8 cellular contexts compared by ENCODE assay signal in the genomic region with DNA sequence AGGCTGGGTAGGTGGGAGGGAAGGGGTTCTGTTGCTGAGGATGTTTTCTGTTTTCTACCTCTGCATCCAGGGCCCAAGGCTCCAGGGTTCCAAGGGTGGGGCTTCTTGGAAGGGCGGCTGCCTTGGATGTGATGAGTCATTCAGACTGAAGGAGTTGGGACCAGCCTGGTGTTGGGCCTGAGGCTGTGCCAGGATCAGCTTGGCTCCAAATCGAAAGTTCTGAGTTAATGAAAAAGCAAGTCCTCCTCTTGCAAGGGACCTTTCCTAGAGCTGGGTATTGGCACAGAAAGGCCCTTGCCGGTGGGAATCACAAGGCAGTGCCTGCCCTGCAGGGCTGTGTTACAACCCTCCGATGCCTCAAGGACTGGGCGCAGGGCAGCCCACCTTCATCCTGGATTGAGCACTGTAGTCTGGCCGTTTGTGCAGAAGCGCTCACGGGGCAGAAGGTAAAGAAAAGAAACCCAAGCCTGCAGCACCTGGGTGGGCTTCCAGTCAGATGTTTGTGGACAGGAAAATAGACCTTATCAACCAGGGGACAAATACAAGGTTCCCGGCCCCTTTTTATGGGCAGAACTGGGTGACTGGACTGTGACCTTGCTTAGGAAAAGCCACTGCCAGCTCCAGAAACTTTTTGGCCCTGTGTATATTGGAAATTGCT. TPM values are rescaled to one million over a fixed set of nuclear protein-coding genes. Genes with fewer than 3 reads are reported as not detected.
DNase-seq lines count a peak whose midpoint lies in the region; ATAC-seq and TF ChIP-seq lines count a peak whose summit lies in the region.

No MANE protein-coding gene starts in this region.

- no peak for TF ChIP-seq CTCF in foreskin fibroblast (IDR thresholded peaks at IDR 0.05; ENCODE audit: low read depth, low read length)

- ATAC-seq in GM21723 (IDR thresholded peaks at IDR 0.05; ENCODE audit: unreplicated experiment) (no peak), HG02763 (IDR thresholded peaks at IDR 0.05; ENCODE audit: unreplicated experiment) (no peak)

- peak overlapping the region in 1 of 8 donors; percentile 22 for H3K27ac Mint-ChIP-seq in CD8-positive, alpha-beta memory T cell

- POLR2A ChIA-PET in CD8-positive, alpha-beta memory T cell (lab: Charles Lee): no interaction called here

- no peak overlapping the region for H3K4me3 ChIP-seq in CD8-positive, alpha-beta memory T cell (ENCODE audit: low read length)
- peak overlapping the region in 1 of 2 donors; percentile 37 for H3K4me3 ChIP-seq in foreskin fibroblast (ENCODE audit: low read depth in 1 of 2, low read length in 2 of 2)

- no peaks in the 10 kb centered on the region for H3K27me3 Mint-ChIP-seq in CD8-positive, alpha-beta memory T cell

- in situ Hi-C loops in SK-MEL-5 (cut with HindIII; ENCODE audit: low pct_unique_long_range_greater_than_20kb, low sequenced_read_pairs): no loop called here

- H3K4me1 Mint-ChIP-seq in CD8-positive, alpha-beta memory T cell: peaks cover 25 to 49% (median 30%) of the 10 kb centered on the region in 3 donors

- no peaks in the 10 kb centered on the region for H3K27me3 ChIP-seq in CD8-positive, alpha-beta memory T cell (ENCODE audit: insufficient read depth, low read length, poor library complexity, severe bottlenecking)

- no peak for DNase-seq in CD8-positive, alpha-beta memory T cell
- DNase-seq in SK-MEL-5 (ENCODE audit: low read depth, low spot score): peak; percentile 43
- peak; percentile 86 to 93 for DNase-seq in foreskin fibroblast
- DNase-seq in pulmonary artery endothelial cell (ENCODE audit: low read depth, low spot score): peak; percentile 57
- DNase-seq in effector CD4-positive, alpha-beta T cell: no peak
- no peak for DNase-seq in stimulated activated naive CD4-positive, alpha-beta T cell treated with Interleukin-2 at 50 U/mL for 16 hours (lab: John Stamatoyannopoulos, UW)

- no peak overlapping the region for H3K4me3 Mint-ChIP-seq in CD8-positive, alpha-beta memory T cell

- peak overlapping the region; percentile 38 for H3K27ac ChIP-seq in CD8-positive, alpha-beta memory T cell (ENCODE audit: low read depth, low read length)

- H3K36me3 Mint-ChIP-seq in CD8-positive, alpha-beta memory T cell: peaks cover 3 to 46% (median 6%) of the 10 kb centered on the region in 3 donors

- H3K9me3 ChIP-seq in CD8-positive, alpha-beta memory T cell (ENCODE audit: low read length): no peaks in the 10 kb centered on the region

- H3K36me3 ChIP-seq in CD8-positive, alpha-beta memory T cell (ENCODE audit: insufficient read depth, low read length): no peaks in the 10 kb centered on the region

- H3K9me3 Mint-ChIP-seq in CD8-positive, alpha-beta memory T cell: no peaks in the 10 kb centered on the region

- CTCF ChIA-PET in CD8-positive, alpha-beta memory T cell (lab: Charles Lee): no interaction called here

- no peaks in the 10 kb centered on the region for H3K4me1 ChIP-seq in CD8-positive, alpha-beta memory T cell (ENCODE audit: insufficient read depth, low read length)

RNA-seq across cellular contexts. Expression of a gene that starts 27.1 kb away (rescaled TPM):
- total RNA-seq in CD8-positive, alpha-beta memory T cell: 10 to 100 TPM; 50.8 to 54.1 TPM
- polyA plus RNA-seq in CD8-positive, alpha-beta memory T cell: 20.0 TPM
- total RNA-seq in SK-MEL-5 (2014; rRNA removed; shearing (Covaris generic)): 2.2 and 2.7 TPM in 2 replicates
- polyA plus RNA-seq in SK-MEL-5 (2015; cell fraction: cytosol; rRNA removed): 6.1 and 7.1 TPM in 2 replicates
- 24.2 and 30.3 TPM in 2 replicates for polyA plus RNA-seq in SK-MEL-5 (2015; cell fraction: nucleus; rRNA removed)
- 14.8 and 15.9 TPM in 2 replicates for total RNA-seq in pulmonary artery endothelial cell

RNA-seq across cellular contexts. Expression of a gene that starts 52.5 kb away (rescaled TPM):
- 10 to 100 TPM; 37.2 to 40.0 TPM for total RNA-seq in CD8-positive, alpha-beta memory T cell
- polyA plus RNA-seq in CD8-positive, alpha-beta memory T cell: 22.7 TPM
- 182 and 193 TPM in 2 replicates for total RNA-seq in SK-MEL-5 (2014; rRNA removed; shearing (Covaris generic))
- 146 and 168 TPM in 2 replicates for polyA plus RNA-seq in SK-MEL-5 (2015; cell fraction: cytosol; rRNA removed)
- polyA plus RNA-seq in SK-MEL-5 (2015; cell fraction: nucleus; rRNA removed): 41.9 and 44.0 TPM in 2 replicates
- total RNA-seq in pulmonary artery endothelial cell: 228 and 231 TPM in 2 replicates

Comparison
In these comparisons a context has a peak if more than half of its experiments do, and no peak if none do; other contexts are left out.
1. DNase-seq: peak in SK-MEL-5 (single experiment), foreskin fibroblast (2 of 2) and pulmonary artery endothelial cell (single experiment); none in CD8-positive, alpha-beta memory T cell (0 of 5), effector CD4-positive, alpha-beta T cell (single experiment) and stimulated activated naive CD4-positive, alpha-beta T cell treated with Interleukin-2 at 50 U/mL for 16 hours (single experiment).